1 cellular context compared by ENCODE assay signal in genomic region chr6:143157146-143157545, GRCh38.
TF ChIP-seq lines count a peak whose summit lies in the region.

No MANE protein-coding gene starts in this region.

TF ChIP-seq in WTC11, 78 proteins besides CTCF, POLR2A, EP300 and RAD21 (continued from another document):
- TF ChIP-seq ATF6 (CRISPR knock-in tag; IDR thresholded peaks at IDR 0.05): no peak
- no peak for TF ChIP-seq MAX (CRISPR knock-in tag; IDR thresholded peaks at IDR 0.05)
TF ChIP-seq in WTC11: peak in this region for 0.
